Comparison of ENCODE assay signal across 25 cellular contexts in the genomic region with DNA sequence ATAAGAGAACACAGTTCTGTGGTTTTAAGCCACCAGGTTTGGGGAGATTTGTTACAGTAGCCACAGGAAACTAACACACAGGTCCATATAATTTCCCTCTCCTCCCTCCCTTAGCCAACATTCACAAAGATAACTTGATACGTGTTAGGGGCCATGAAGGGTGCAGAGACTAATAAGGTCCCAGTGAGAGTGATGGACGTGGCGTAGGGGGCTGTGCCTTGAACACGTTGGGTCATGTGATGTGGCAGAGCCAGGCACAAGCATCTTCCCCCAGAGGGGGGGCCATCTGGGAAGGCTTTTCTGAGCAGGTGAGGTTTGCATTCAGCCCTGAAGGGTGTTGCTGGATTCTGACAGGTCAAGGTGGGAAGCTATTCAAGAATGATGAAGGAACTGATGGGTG.
"Had no signal": no experiment of that assay in that cellular context is flagged by ENCODE, and none has a peak within 500 bp of the region (broad histone marks: within the 10 kb centered on the region; RNA-seq: fewer than 3 reads in every experiment).

No MANE protein-coding gene starts in this region.

- H3K4me3 Mint-ChIP-seq: activated CD4-positive, alpha-beta T cell treated with anti-CD3 and anti-CD28 coated beads for 36 hours; activated CD8-positive, alpha-beta T cell treated with anti-CD3 and anti-CD28 coated beads, Interleukin-2, amount 10 ng/mL, durations not matched to agents 7 days and 5 days; activated naive CD4-positive, alpha-beta T cell treated with anti-CD3 and anti-CD28 coated beads for 36 hours; activated T-helper 1 cell treated with anti-CD3 and anti-CD28 coated beads, Interleukin-12 subunit alpha, Interleukin-12 subunit beta, Interleukin-2, Interleukin-4 antibody, amounts not matched to agents 30 ng/mL and 10 ng/mL and 1 ng/mL, durations not matched to agents 14 hours and 24 hours and 36 hours; dendritic cell treated with granulocyte-macrophage colony-stimulating factor and Interleukin-4, amounts not matched to agents 40 ng/mL and 50 ng/mL, for 4 days; endodermal cell; nephron progenitor cell; T-helper 2 cell treated with Interferon-gamma antibody and Interleukin-4, amounts not matched to agents 5 μg/mL and 100 μg/mL, for 36 hours had no signal

- DNase-seq: activated CD4-positive, alpha-beta T cell treated with anti-CD3 and anti-CD28 coated beads for 36 hours; activated CD4-positive, CD25-positive, alpha-beta regulatory T cell; activated CD8-positive, alpha-beta T cell treated with anti-CD3 and anti-CD28 coated beads, Interleukin-2, amount 10 ng/mL, durations not matched to agents 7 days and 5 days; activated effector memory CD4-positive, alpha-beta T cell treated with anti-CD3 and anti-CD28 coated beads, Interleukin-2, amount 50 U/mL, for 16 hours; activated naive CD4-positive, alpha-beta T cell treated with anti-CD3 and anti-CD28 coated beads for 36 hours; activated T-cell treated with anti-CD3 and anti-CD28 coated beads, Interleukin-2, amount 50 U/mL, for 1 hour; amygdala; central memory CD4-positive, alpha-beta T cell; endodermal cell; esophagus squamous epithelium; foreskin melanocyte; heart right ventricle; kidney glomerular epithelial cell; lower lobe of right lung; mesendoderm; nephron progenitor cell; stimulated activated CD4-positive, alpha-beta T cell treated with anti-CD3 and anti-CD28 coated beads, Interleukin-1b, Interleukin-23, amount 100 ng/mL, for 48 hours; stimulated activated naive CD4-positive, alpha-beta T cell treated with Interleukin-2 at 50 U/mL for 16 hours; T-helper 1 cell had no signal

- ATAC-seq: activated CD4-positive, alpha-beta T cell treated with anti-CD3 and anti-CD28 coated beads for 36 hours; activated CD8-positive, alpha-beta T cell treated with anti-CD3 and anti-CD28 coated beads, Interleukin-2, amount 10 ng/mL, durations not matched to agents 7 days and 5 days; heart right ventricle; left lung; lower lobe of right lung; right lobe of liver had no signal

- H3K4me1 Mint-ChIP-seq: activated CD4-positive, alpha-beta T cell treated with anti-CD3 and anti-CD28 coated beads for 36 hours; endodermal cell had no signal

- H3K9me3 Mint-ChIP-seq: activated naive CD4-positive, alpha-beta T cell treated with anti-CD3 and anti-CD28 coated beads for 36 hours; activated T-helper 1 cell treated with anti-CD3 and anti-CD28 coated beads, Interleukin-12 subunit alpha, Interleukin-12 subunit beta, Interleukin-2, Interleukin-4 antibody, amounts not matched to agents 30 ng/mL and 10 ng/mL and 1 ng/mL, durations not matched to agents 14 hours and 24 hours and 36 hours; dendritic cell treated with granulocyte-macrophage colony-stimulating factor and Interleukin-4, amounts not matched to agents 40 ng/mL and 50 ng/mL, for 4 days; T-helper 2 cell treated with Interferon-gamma antibody and Interleukin-4, amounts not matched to agents 5 μg/mL and 100 μg/mL, for 36 hours had no signal

- H3K27ac Mint-ChIP-seq: activated CD4-positive, alpha-beta T cell treated with anti-CD3 and anti-CD28 coated beads for 36 hours; activated CD8-positive, alpha-beta T cell treated with anti-CD3 and anti-CD28 coated beads, Interleukin-2, amount 10 ng/mL, durations not matched to agents 7 days and 5 days; activated naive CD4-positive, alpha-beta T cell treated with anti-CD3 and anti-CD28 coated beads for 36 hours; activated T-helper 1 cell treated with anti-CD3 and anti-CD28 coated beads, Interleukin-12 subunit alpha, Interleukin-12 subunit beta, Interleukin-2, Interleukin-4 antibody, amounts not matched to agents 30 ng/mL and 10 ng/mL and 1 ng/mL, durations not matched to agents 14 hours and 24 hours and 36 hours; dendritic cell treated with granulocyte-macrophage colony-stimulating factor and Interleukin-4, amounts not matched to agents 40 ng/mL and 50 ng/mL, for 4 days; endodermal cell; progenitor cell of endocrine pancreas; T-helper 2 cell treated with Interferon-gamma antibody and Interleukin-4, amounts not matched to agents 5 μg/mL and 100 μg/mL, for 36 hours had no signal
